In genomic region chr6:33019358-33019757, GRCh38 we compare ENCODE assay signal across 11 cellular contexts. TPM values are rescaled to one million over a fixed set of nuclear protein-coding genes. Genes with fewer than 3 reads are reported as not detected.
A peak's percentile ranks its signal among the peaks of the same experiment; 100 is the strongest.
DNase-seq lines count a peak whose midpoint lies in the region; ATAC-seq, FAIRE-seq and TF ChIP-seq lines count a peak whose summit lies in the region.
"Had no signal": no experiment of that assay in that cellular context is flagged by ENCODE, and none has a peak within 500 bp of the region (broad histone marks: within the 10 kb centered on the region; RNA-seq: fewer than 3 reads in every experiment).

No MANE protein-coding gene starts in this region.

- H3K27me3 Mint-ChIP-seq in type B pancreatic cell: peaks cover 45% of the 10 kb centered on the region

- peak; percentile 72 for FAIRE-seq in GM12892 (lab: Jason Lieb, UNC)
- FAIRE-seq: H1 had no signal

- no peaks in the 10 kb centered on the region for H3K9me3 ChIP-seq in MG63
- no peaks in the 10 kb centered on the region for H3K9me3 ChIP-seq in gastroesophageal sphincter
- H3K9me3 ChIP-seq in skeletal muscle satellite cell (replicated peaks; ENCODE audit: low read length): no peaks in the 10 kb centered on the region

- H3K36me3 Mint-ChIP-seq in type B pancreatic cell: no peaks in the 10 kb centered on the region

- ATAC-seq in gastroesophageal sphincter (no peak), HG02623 (IDR thresholded peaks at IDR 0.05; ENCODE audit: unreplicated experiment) (no peak)
- ATAC-seq: Panc1 had no signal

- no peak overlapping the region for H3K9ac ChIP-seq in skeletal muscle satellite cell (ENCODE audit: low read depth, low read length)

- H3K4me3 ChIP-seq in MG63 (peak overlapping the region; percentile 27), gastroesophageal sphincter (peak overlapping the region in 1 of 2 donors; percentile 28), skeletal muscle satellite cell (ENCODE audit: low read length) (no peak overlapping the region)

- TF ChIP-seq EP300 in gastroesophageal sphincter (IDR thresholded peaks at IDR 0.05): no peak

- no peak overlapping the region for H3K4me3 Mint-ChIP-seq in type B pancreatic cell

- H3K27me3 ChIP-seq in MG63 (peaks cover 7% of the 10 kb centered on the region; the same call in 1 of the 2 replicates), gastroesophageal sphincter (peaks cover 15% of the 10 kb centered on the region), skeletal muscle satellite cell (ENCODE audit: control insufficient read depth, insufficient read depth, low read length) (peaks cover 75% of the 10 kb centered on the region)

- no peaks in the 10 kb centered on the region for H3K9me3 Mint-ChIP-seq in type B pancreatic cell

- no peak overlapping the region for H3K27ac Mint-ChIP-seq in type B pancreatic cell

- peak overlapping the region; percentile 24 to 76 (median 74) for H3K27ac ChIP-seq in gastroesophageal sphincter

- peak overlapping the region; percentile 57 for H3K4me2 ChIP-seq in skeletal muscle satellite cell (ENCODE audit: low read length)

- no peak for DNase-seq in GM12892 (ENCODE audit: insufficient read length)
- no peak for DNase-seq in MG63
- DNase-seq in NCI-H2227 (lab: John Stamatoyannopoulos, UW; ENCODE audit: unreplicated experiment): no peak
- DNase-seq in type B pancreatic cell (ENCODE audit: extremely low spot score, unreplicated experiment): no peak
- DNase-seq in NCI-H1694 treated with DMSO at 0.1 percent for 48 hours (lab: John Stamatoyannopoulos, UW): no peak

- TF ChIP-seq CTCF in gastroesophageal sphincter (IDR thresholded peaks at IDR 0.05) (no peak), type B pancreatic cell (conservative IDR thresholded peaks at IDR 0.05) (no peak)

- no peaks in the 10 kb centered on the region for H3K36me3 ChIP-seq in MG63
- H3K36me3 ChIP-seq in gastroesophageal sphincter: no peaks in the 10 kb centered on the region
- no peaks in the 10 kb centered on the region for H3K36me3 ChIP-seq in skeletal muscle satellite cell (ENCODE audit: insufficient read depth, low read length)

- no peak for TF ChIP-seq POLR2A in GM12892 (IDR thresholded peaks at IDR 0.05; ENCODE audit: low read depth, low read length)
- TF ChIP-seq POLR2A in gastroesophageal sphincter (IDR thresholded peaks at IDR 0.05): no peak

- H3K4me1 ChIP-seq in gastroesophageal sphincter (peaks cover 0 to 36% (median 7%) of the 10 kb centered on the region in 3 donors), skeletal muscle satellite cell (ENCODE audit: control insufficient read depth, insufficient read depth, low read length) (peaks cover 5% of the 10 kb centered on the region)

- H3K4me1 Mint-ChIP-seq in type B pancreatic cell (ENCODE audit: unreplicated experiment): peaks cover 12% of the 10 kb centered on the region

RNA-seq across cellular contexts. Expression of gene HLA-DOA, which starts 10.0 kb away (rescaled TPM):
- polyA plus RNA-seq in GM12892 (2012; ENCODE audit: missing spikeins): 84.4 TPM
- not detected in 2 replicates for total RNA-seq in MG63 (2014; rRNA removed; shearing (Covaris generic); ENCODE audit: low replicate concordance)
- total RNA-seq in gastroesophageal sphincter (1 to 10 TPM; 1.1 to 4.4 (median 1.8) TPM), type B pancreatic cell (ENCODE audit: low replicate concordance) (0.52 and 2.5 TPM in 2 replicates)
- not detected in 2 replicates for total RNA-seq in skeletal muscle satellite cell (2012; rRNA removed)
- total RNA-seq: fibroblast of lung had no signal
- polyA plus RNA-seq: fibroblast of lung had no signal

RNA-seq across cellular contexts. Expression of gene BRD2, which starts 51.0 kb away (rescaled TPM):
- 187 TPM for polyA plus RNA-seq in GM12892 (2012; ENCODE audit: missing spikeins)
- 207 and 281 TPM in 2 replicates for total RNA-seq in MG63 (2014; rRNA removed; shearing (Covaris generic); ENCODE audit: low replicate concordance)
- total RNA-seq in gastroesophageal sphincter (100 to 1,000 TPM; 107 to 154 (median 124) TPM), type B pancreatic cell (ENCODE audit: low replicate concordance) (212 and 241 TPM in 2 replicates)
- total RNA-seq in skeletal muscle satellite cell (2012; rRNA removed): 95.3 and 95.7 TPM in 2 replicates

RNA-seq across cellular contexts. Expression of gene HLA-DPA1, which starts 54.1 kb away (rescaled TPM):
- polyA plus RNA-seq in GM12892 (2012; ENCODE audit: missing spikeins): 1,233 TPM
- 0.59 and 2.5 TPM in 2 replicates for total RNA-seq in MG63 (2014; rRNA removed; shearing (Covaris generic); ENCODE audit: low replicate concordance)
- total RNA-seq in gastroesophageal sphincter (100 to 1,000 TPM in 1 of 4 donors, 10 to 100 TPM in 3; 20.2 to 125 (median 45.4) TPM), type B pancreatic cell (ENCODE audit: low replicate concordance) (1.3 and 2.6 TPM in 2 replicates)
- total RNA-seq in skeletal muscle satellite cell (2012; rRNA removed): 0.51 and 2.2 TPM in 2 replicates

RNA-seq across cellular contexts. Expression of gene HLA-DPB1, which starts 56.4 kb away (rescaled TPM):
- polyA plus RNA-seq in GM12892 (2012; ENCODE audit: missing spikeins): 455 TPM
- total RNA-seq in MG63 (2014; rRNA removed; shearing (Covaris generic); ENCODE audit: low replicate concordance): 9.2 and 54.4 TPM in 2 replicates
- total RNA-seq in gastroesophageal sphincter (10 to 100 TPM; 32.1 to 86.3 (median 66.9) TPM), type B pancreatic cell (ENCODE audit: low replicate concordance) (10.9 and 27.3 TPM in 2 replicates)
- total RNA-seq in skeletal muscle satellite cell (2012; rRNA removed): 1.8 and 5.5 TPM in 2 replicates
